Comparison of ENCODE assay signal across 15 cellular contexts in the genomic region with DNA sequence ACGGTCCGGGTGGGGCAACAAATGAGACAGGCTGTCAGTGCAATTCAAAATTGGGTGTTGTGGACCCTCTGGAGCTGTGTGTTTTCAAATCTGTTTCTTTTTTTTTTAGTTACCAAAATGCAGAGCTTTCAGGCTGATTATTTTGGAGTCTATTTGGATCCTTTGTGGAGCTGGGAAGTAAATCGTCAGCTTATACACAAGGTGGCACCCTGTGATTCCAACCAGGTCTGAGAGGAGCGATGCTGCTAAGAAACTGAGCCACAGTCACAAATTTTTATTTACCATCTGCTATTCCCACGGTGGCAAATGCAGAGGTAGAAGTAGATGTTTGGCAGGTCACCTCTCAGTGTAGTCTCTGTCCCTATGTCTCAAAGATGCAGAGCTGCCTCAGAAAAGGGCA. TPM values are rescaled to one million over a fixed set of nuclear protein-coding genes. Genes with fewer than 3 reads are reported as not detected.
DNase-seq lines count a peak whose midpoint lies in the region; ATAC-seq, FAIRE-seq and TF ChIP-seq lines count a peak whose summit lies in the region.
"Had no signal": no experiment of that assay in that cellular context is flagged by ENCODE, and none has a peak within 500 bp of the region (broad histone marks: within the 10 kb centered on the region; RNA-seq: fewer than 3 reads in every experiment).

No MANE protein-coding gene starts in this region.

- H4K20me1 ChIP-seq in fibroblast of lung (ENCODE audit: control insufficient read depth, extremely low read depth, insufficient read depth, low read length), result no peaks in the 10 kb centered on the region

- H3K9me3 ChIP-seq in left ventricle myocardium inferior (replicated peaks) (no peaks in the 10 kb centered on the region), right atrium auricular region (no peaks in the 10 kb centered on the region), fibroblast of lung (ENCODE audit: control insufficient read depth, insufficient read depth, low read depth, low read length) (no peaks in the 10 kb centered on the region), small intestine (ENCODE audit: control insufficient read depth, low read depth) (no peaks in the 10 kb centered on the region)

- ATAC-seq in omental fat pad (ENCODE audit: low FRiP score), result no peak
- ATAC-seq: Right ventricle myocardium inferior; stimulated activated naive CD8-positive, alpha-beta T cell treated with anti-CD3 and anti-CD28 coated beads, Interleukin-15, Interleukin-2, amounts not matched to agents 100 U/mL and 50 U/mL, for 24 hours had no signal

- H3K36me3 ChIP-seq in left ventricle myocardium inferior, result no peaks in the 10 kb centered on the region
- H3K36me3 ChIP-seq in right atrium auricular region, result no peaks in the 10 kb centered on the region
- H3K36me3 ChIP-seq in fibroblast of lung (ENCODE audit: control insufficient read depth, insufficient read depth, low read length), result no peaks in the 10 kb centered on the region
- H3K36me3 ChIP-seq in small intestine (ENCODE audit: control insufficient read depth in 2 of 2, insufficient read depth in 2 of 2, low read length in 2 of 2), result no peaks in the 10 kb centered on the region

- DNase-seq in left ventricle myocardium inferior (no peak), right atrium auricular region (ENCODE audit: low spot score) (no peak), RKO (ENCODE audit: low spot score) (peak; percentile 9), fibroblast of lung (ENCODE audit: low read depth in 2 of 2) (peak; percentile 12 to 46), small intestine (peak; percentile 8), omental fat pad (ENCODE audit: low spot score) (no peak), T1000 (lab: John Stamatoyannopoulos, UW) (no peak), germinal center (ENCODE audit: low spot score) (no peak)
- DNase-seq: activated CD8-positive, alpha-beta memory T cell treated with anti-CD3 and anti-CD28 coated beads, Interleukin-2, amount 50 U/mL, for 4 hours; AML-193; effector CD4-positive, alpha-beta T cell; Karpas-422; NCI-H345; stimulated activated naive CD8-positive, alpha-beta T cell treated with anti-CD3 and anti-CD28 coated beads, Interleukin-15, Interleukin-2, amounts not matched to agents 100 U/mL and 50 U/mL, for 24 hours had no signal

- no peak overlapping the region for H3K9ac ChIP-seq in fibroblast of lung (ENCODE audit: insufficient read depth, low read length)

- peaks cover 5% of the 10 kb centered on the region for H3K79me2 ChIP-seq in fibroblast of lung (ENCODE audit: control insufficient read depth, insufficient read depth, low read length)

- WGBS in small intestine, 3 donors, result 37 to 65% (median 61%) methylated on average over 5 of the region's 5 CpGs

- H3K4me2 ChIP-seq in fibroblast of lung (ENCODE audit: extremely low read depth, insufficient read depth, low read length), result no peak overlapping the region

- FAIRE-seq in small intestine (lab: Jason Lieb, UNC), result no peak

- H3K27ac ChIP-seq in left ventricle myocardium inferior (replicated peaks), result no peak overlapping the region
- no peak overlapping the region for H3K27ac ChIP-seq in right atrium auricular region
- no peak overlapping the region for H3K27ac ChIP-seq in fibroblast of lung (ENCODE audit: insufficient read depth, low read length)
- no peak overlapping the region for H3K27ac ChIP-seq in small intestine (ENCODE audit: low read depth in 1 of 2, low read length in 1 of 2)

- H3K27me3 ChIP-seq in left ventricle myocardium inferior (ENCODE audit: low read depth) (no peaks in the 10 kb centered on the region), right atrium auricular region (no peaks in the 10 kb centered on the region), fibroblast of lung (ENCODE audit: control insufficient read depth, insufficient read depth, low read length) (peaks cover 4% of the 10 kb centered on the region), small intestine (ENCODE audit: control insufficient read depth in 2 of 2, insufficient read depth in 2 of 2, low read length in 2 of 2) (no peaks in the 10 kb centered on the region)

- TF ChIP-seq CTCF in left ventricle myocardium inferior (IDR thresholded peaks at IDR 0.05; ENCODE audit: borderline replicate concordance), result peak; percentile 34
- TF ChIP-seq CTCF in right atrium auricular region (IDR thresholded peaks at IDR 0.05), result peak in 1 of 2 donors; percentile 19
- peak in 1 of 2 donors; percentile 24 for TF ChIP-seq CTCF in fibroblast of lung (conservative IDR thresholded peaks at IDR 0.05 in 1 of 2, IDR thresholded peaks at IDR 0.05 in 1 of 2; ENCODE audit: low read depth in 1 of 2, low read length in 2 of 2)
- no peak for TF ChIP-seq CTCF in omental fat pad (IDR thresholded peaks at IDR 0.05)

- peaks cover 16% of the 10 kb centered on the region for H3K4me1 ChIP-seq in left ventricle myocardium inferior
- peaks cover 0 to 7% of the 10 kb centered on the region in 2 donors for H3K4me1 ChIP-seq in right atrium auricular region
- H3K4me1 ChIP-seq in fibroblast of lung (ENCODE audit: control insufficient read depth, extremely low read depth, insufficient read depth, low read length), result peaks cover 3% of the 10 kb centered on the region
- H3K4me1 ChIP-seq in small intestine (ENCODE audit: control insufficient read depth in 2 of 2, insufficient read depth in 1 of 2, low read depth in 1 of 2, low read length in 1 of 2), result no peaks in the 10 kb centered on the region

- intact Hi-C loops in left ventricle myocardium inferior (cut with micrococcal nuclease), result no loop called here

- no peak overlapping the region for H2AFZ ChIP-seq in fibroblast of lung (ENCODE audit: low read length)

- H3K4me3 ChIP-seq in left ventricle myocardium inferior, result no peak overlapping the region
- no peak overlapping the region for H3K4me3 ChIP-seq in right atrium auricular region
- H3K4me3 ChIP-seq in fibroblast of lung (replicated peaks in 1 of 4; ENCODE audit: control extremely low read depth in 1 of 4, insufficient read depth in 1 of 4, low read depth in 3 of 4, low read length in 4 of 4), result no peak overlapping the region
- no peak overlapping the region for H3K4me3 ChIP-seq in small intestine (ENCODE audit: low read depth in 1 of 2, low read length in 2 of 2)

RNA-seq across cellular contexts. Expression of gene EPC2, which starts 3.8 kb away (rescaled TPM):
- 22.0 TPM for total RNA-seq in left ventricle myocardium inferior
- 10 to 100 TPM; 17.8 to 18.3 TPM for total RNA-seq in right atrium auricular region
- 20.5 and 22.8 TPM in 2 replicates for total RNA-seq in fibroblast of lung
- polyA plus RNA-seq in fibroblast of lung, result 19.6 TPM in 2 replicates
- polyA plus RNA-seq in fibroblast of lung (2012), result 12.3 and 14.9 TPM in 2 replicates
- polyA minus RNA-seq in fibroblast of lung (ENCODE audit: low replicate concordance), result 4.9 TPM in 2 replicates
- polyA plus RNA-seq in small intestine, result 1 to 10 TPM; 7.2 to 9.0 (median 7.8) TPM
- 10 to 100 TPM; 23.2 to 36.9 (median 28.7) TPM for total RNA-seq in omental fat pad

Comparison
In these comparisons a context has a peak if more than half of its experiments do, and no peak if none do; other contexts are left out.
1. DNase-seq: peak in RKO (single experiment), fibroblast of lung (2 of 2) and small intestine (single experiment); none in left ventricle myocardium inferior (single experiment), right atrium auricular region (single experiment), omental fat pad (single experiment), T1000 (single experiment) and germinal center (single experiment).